ENCODE assay signal across 1 cellular context in genomic region chr12:64222011-64222765, GRCh38.
TF ChIP-seq lines count a peak whose summit lies in the region.

Gene KICS2 (minus strand): TSS chr12:64222296. CDS start chr12:64222237, 59 bp downstream.

TF ChIP-seq in K562, 482 proteins besides CTCF, POLR2A, EP300 and RAD21 (continued from another document and continues in another):
- TF ChIP-seq ZNF318 (IDR thresholded peaks at IDR 0.05; ENCODE audit: borderline replicate concordance in 1 of 2, low read depth in 1 of 2) (0 out of 4 replicates have a peak, but pooled peaks of 1 of the 2 experiments have one; percentile 39), E2F5 (CRISPR knock-in tag; IDR thresholded peaks at IDR 0.05) (peak; percentile 55; the same call in 1 of the 2 replicates), TAF15 (IDR thresholded peaks at IDR 0.05; ENCODE audit: low read depth, low read length) (no peak), ARHGAP35 (IDR thresholded peaks at IDR 0.05; ENCODE audit: partially characterized antibody) (no peak), ZNF146 (CRISPR knock-in tag; IDR thresholded peaks at IDR 0.05; ENCODE audit: unreplicated experiment) (no peak), PML (IDR thresholded peaks at IDR 0.05; ENCODE audit: low read length) (peak; percentile 32; the same call in 1 of the 2 replicates), SRF (CRISPR knock-in tag; IDR thresholded peaks at IDR 0.05) (no peak), ZNF785 (CRISPR knock-in tag; IDR thresholded peaks at IDR 0.05) (no peak), SMC3 (conservative IDR thresholded peaks at IDR 0.05; ENCODE audit: insufficient read depth, low read depth, low read length) (no peak), CEBPZ (IDR thresholded peaks at IDR 0.05; ENCODE audit: borderline replicate concordance, low read depth, low read length) (no peak), ATF2 (CRISPR knock-in tag; IDR thresholded peaks at IDR 0.05) (peak; percentile 92; the same call in 1 of the 2 replicates), RBM22 (IDR thresholded peaks at IDR 0.05; ENCODE audit: low read depth, low read length, poor library complexity, severe bottlenecking) (no peak), XRCC5 (IDR thresholded peaks at IDR 0.05; ENCODE audit: low read depth, low read length) (0 out of 2 replicates have a peak, but pooled peaks have one; percentile 29), RBBP5 (IDR thresholded peaks at IDR 0.05; ENCODE audit: borderline replicate concordance, insufficient read depth, low read length, poor library complexity, severe bottlenecking) (peak; percentile 77), AFF4 (CRISPR knock-in tag; IDR thresholded peaks at IDR 0.05) (peak; percentile 77; the same call in 1 of the 2 replicates), OTX1 (CRISPR knock-in tag; IDR thresholded peaks at IDR 0.05) (no peak), ZNF696 (CRISPR knock-in tag; conservative IDR thresholded peaks at IDR 0.05) (no peak), PCBP1 (IDR thresholded peaks at IDR 0.05; ENCODE audit: low read depth, low read length, poor library complexity, severe bottlenecking) (peak; percentile 61), STAT5A (IDR thresholded peaks at IDR 0.05; ENCODE audit: borderline replicate concordance, low read length) (no peak), TCF15 (CRISPR knock-in tag; IDR thresholded peaks at IDR 0.05) (no peak), PATZ1 (CRISPR knock-in tag; IDR thresholded peaks at IDR 0.05; ENCODE audit: borderline replicate concordance) (no peak), NFRKB (IDR thresholded peaks at IDR 0.05; ENCODE audit: low read depth) (no peak), ZSCAN32 (CRISPR knock-in tag; IDR thresholded peaks at IDR 0.05) (no peak), ZBTB12 (CRISPR knock-in tag; IDR thresholded peaks at IDR 0.05) (peak; percentile 92), TAF9B (IDR thresholded peaks at IDR 0.05; ENCODE audit: partially characterized antibody) (peak; percentile 41), ZBTB33 (CRISPR knock-in tag; IDR thresholded peaks at IDR 0.05) (peak; percentile 59), ZBED1 (IDR thresholded peaks at IDR 0.05) (no peak), NFE2 (IDR thresholded peaks at IDR 0.05; ENCODE audit: low read depth) (no peak), ZNF121 (CRISPR knock-in tag; conservative IDR thresholded peaks at IDR 0.05) (no peak), ZFP30 (CRISPR knock-in tag; IDR thresholded peaks at IDR 0.05; ENCODE audit: borderline replicate concordance) (no peak), BRF1 (IDR thresholded peaks at IDR 0.05; ENCODE audit: borderline replicate concordance, extremely low read depth, insufficient read length) (no peak)
